Comparison of ENCODE assay signal across 23 cellular contexts in the genomic region with DNA sequence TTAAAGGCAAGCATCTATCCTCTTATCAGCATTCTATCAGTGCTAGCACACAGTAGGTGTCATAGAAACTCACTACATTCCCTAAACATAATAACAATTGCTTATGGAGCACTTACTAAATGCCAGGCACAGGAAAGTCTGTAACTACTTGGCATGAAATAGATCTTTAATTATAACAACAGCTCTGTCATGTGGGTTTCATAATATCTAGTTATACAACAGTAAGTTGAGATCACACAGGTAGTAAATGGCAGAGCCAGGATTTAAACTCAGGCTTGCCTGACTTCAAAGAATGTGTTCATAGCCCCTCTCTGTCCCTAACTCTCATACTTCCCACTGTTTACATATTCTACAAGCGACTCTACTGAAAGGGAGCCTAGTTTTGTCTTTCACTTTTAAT.
DNase-seq lines count a peak whose midpoint lies in the region; ATAC-seq and TF ChIP-seq lines count a peak whose summit lies in the region.
"Had no signal": no experiment of that assay in that cellular context is flagged by ENCODE, and none has a peak within 500 bp of the region (broad histone marks: within the 10 kb centered on the region; RNA-seq: fewer than 3 reads in every experiment).

No MANE protein-coding gene starts in this region.

- ATAC-seq in heart left ventricle: peak; percentile 36 to 46 (median 44)
- ATAC-seq in left cardiac atrium: no peak
- ATAC-seq in left ventricle myocardium superior: peak; percentile 56
- ATAC-seq in Right ventricle myocardium inferior: no peak
- ATAC-seq in gastrocnemius medialis: peak; percentile 68 to 84
- ATAC-seq in omental fat pad (ENCODE audit: low FRiP score): no peak
- ATAC-seq: A549, GM12878, HCT116 had no signal

- H3K27ac ChIP-seq in heart left ventricle (peak overlapping the region in 9 of 12 donors; percentile 38 to 72 (median 56)), gastrocnemius medialis (peak overlapping the region; percentile 46 to 69 (median 61)), stomach (no peak overlapping the region)
- H3K27ac ChIP-seq: A549; BLaER1 treated with 17β-estradiol and CSF1 and Interleukin-3, amounts not matched to agents 10 nM and 100 nM; GM23248 had no signal

- in situ Hi-C loops in gastrocnemius medialis (cut with MboI; ENCODE audit: low sequenced_read_pairs in 4 of 4): loop anchor here in 2 of 4 donors (10.0 to 25.0 kb wide), 2 partner anchors 176 to 258 kb away; a partner anchor contains a TSS

- WGBS in heart left ventricle, 4 donors: 72 to 78% (median 76%) methylated on average over 1 of the region's 1 CpG
- 50 to 77% (median 57%) methylated on average over 1 of the region's 1 CpG for WGBS in stomach, 5 donors

- intact Hi-C loops in heart left ventricle (cut with DNase I): no loop called here
- intact Hi-C loops in left cardiac atrium (cut with DNase I): no loop called here
- intact Hi-C loops in left ventricle myocardium superior (cut with micrococcal nuclease): no loop called here
- intact Hi-C loops in Right ventricle myocardium inferior (cut with DNase I): loop anchor here (5.0 kb wide), 1 partner anchor 56 kb away; no protein-coding TSS in a partner anchor
- intact Hi-C loops in gastrocnemius medialis (cut with DNase I; ENCODE audit: low total_unique reads): loop anchor here (5.0 kb wide), 1 partner anchor 156 kb away; no protein-coding TSS in a partner anchor
- intact Hi-C loops in stomach (cut with DNase I; ENCODE audit: low total_unique reads): no loop called here

- TF ChIP-seq POLR2A in heart left ventricle (IDR thresholded peaks at IDR 0.05) (no peak), gastrocnemius medialis (IDR thresholded peaks at IDR 0.05) (no peak), stomach (IDR thresholded peaks at IDR 0.05) (no peak)

- TF ChIP-seq EP300 in stomach (IDR thresholded peaks at IDR 0.05): no peak

- H3K36me3 ChIP-seq in heart left ventricle (no peaks in the 10 kb centered on the region), gastrocnemius medialis (no peaks in the 10 kb centered on the region), stomach (no peaks in the 10 kb centered on the region)
- H3K36me3 ChIP-seq: BE2C; BLaER1 treated with 17β-estradiol and CSF1 and Interleukin-3, amounts not matched to agents 10 nM and 100 nM had no signal

- H3K9me3 ChIP-seq in heart left ventricle (no peaks in the 10 kb centered on the region), gastrocnemius medialis (no peaks in the 10 kb centered on the region), stomach (no peaks in the 10 kb centered on the region)
- H3K9me3 ChIP-seq: A549, BE2C had no signal

- H3K4me1 ChIP-seq in heart left ventricle (peaks cover 2 to 68% (median 28%) of the 10 kb centered on the region in 12 donors), gastrocnemius medialis (peaks cover 36 to 66% of the 10 kb centered on the region in 2 donors), stomach (no peaks in the 10 kb centered on the region)
- H3K4me1 ChIP-seq: A549, BE2C had no signal

- no peak for DNase-seq in heart left ventricle
- no peak for DNase-seq in left cardiac atrium
- no peak for DNase-seq in left ventricle myocardium superior
- no peak for DNase-seq in Right ventricle myocardium inferior (ENCODE audit: missing footprints)
- DNase-seq in gastrocnemius medialis: no peak
- no peak for DNase-seq in stomach
- no peak for DNase-seq in omental fat pad (ENCODE audit: low spot score)
- DNase-seq: 8988T; ACHN; AML-193; BE2C; CD4-positive, alpha-beta T cell; CD8-positive, alpha-beta memory T cell; DMS 273 treated with DMSO at 0.1 percent for 48 hours; DMS79; EL; GDM1; GM23248; H9 had no signal

- no peak for TF ChIP-seq CTCF in heart left ventricle (IDR thresholded peaks at IDR 0.05)
- no peak for TF ChIP-seq CTCF in gastrocnemius medialis (IDR thresholded peaks at IDR 0.05 in 4 of 5, conservative IDR thresholded peaks at IDR 0.05 in 1 of 5)
- no peak for TF ChIP-seq CTCF in stomach (IDR thresholded peaks at IDR 0.05)
- no peak for TF ChIP-seq CTCF in omental fat pad (IDR thresholded peaks at IDR 0.05)

- H3K27me3 ChIP-seq in heart left ventricle: no peaks in the 10 kb centered on the region
- no peaks in the 10 kb centered on the region for H3K27me3 ChIP-seq in gastrocnemius medialis
- H3K27me3 ChIP-seq in stomach: no peaks in the 10 kb centered on the region
- H3K27me3 ChIP-seq: BE2C; BLaER1 treated with 17β-estradiol and CSF1 and Interleukin-3, amounts not matched to agents 10 nM and 100 nM had no signal

- H3K4me3 ChIP-seq in heart left ventricle (no peak overlapping the region), gastrocnemius medialis (no peak overlapping the region), stomach (no peak overlapping the region)
- H3K4me3 ChIP-seq: A549; BLaER1 treated with 17β-estradiol and CSF1 and Interleukin-3, amounts not matched to agents 10 nM and 100 nM; GM12878; GM23248 had no signal

Comparison
In these comparisons a context has a peak if more than half of its experiments do, and no peak if none do; other contexts are left out.
1. ATAC-seq: peak in heart left ventricle (4 of 4), left ventricle myocardium superior (single experiment) and gastrocnemius medialis (2 of 2); none in left cardiac atrium (0 of 2), Right ventricle myocardium inferior (single experiment) and omental fat pad (single experiment).
2. intact Hi-C loops: an anchor here in Right ventricle myocardium inferior (5.0 kb wide) and gastrocnemius medialis (5.0 kb wide); none called in heart left ventricle, left cardiac atrium, left ventricle myocardium superior and stomach.
3. H3K27ac ChIP-seq: peak in heart left ventricle (9 of 12) and gastrocnemius medialis (4 of 4); none in stomach (0 of 5).